In the genomic region with DNA sequence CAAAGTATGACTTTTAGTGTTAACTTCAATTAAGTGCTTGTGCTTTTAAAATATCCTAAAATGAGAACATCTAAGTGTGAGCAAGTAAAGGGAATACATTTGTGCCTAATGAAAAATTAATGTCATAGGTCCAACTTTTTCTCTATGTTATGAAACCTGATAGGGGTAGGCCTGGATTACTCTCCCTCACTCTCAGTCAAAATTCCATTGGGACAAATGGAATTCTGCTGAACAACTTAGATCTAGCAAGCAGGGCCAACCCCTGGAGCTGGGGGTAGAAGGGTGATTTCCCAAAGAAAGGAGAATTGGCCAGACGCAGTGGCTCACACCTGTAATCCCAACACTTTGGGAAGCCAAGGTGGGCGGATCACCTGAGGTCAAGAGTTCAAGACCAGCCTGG, we compare ENCODE assay signal across 17 cellular contexts.
"Had no signal": no experiment of that assay in that cellular context is flagged by ENCODE, and none has a peak within 500 bp of the region (broad histone marks: within the 10 kb centered on the region; RNA-seq: fewer than 3 reads in every experiment).

No MANE protein-coding gene starts in this region.

- H3K4me3 ChIP-seq: cardiac muscle cell, colonic mucosa, gastrocnemius medialis, heart left ventricle, lower lobe of right lung, SJCRH30, skin epidermis, transverse colon had no signal

- DNase-seq: activated naive CD4-positive, alpha-beta T cell treated with Interleukin-2 at 50 U/mL for 16 hours; colonic mucosa; gastrocnemius medialis; heart left ventricle; left cardiac atrium; lower lobe of right lung; naive thymus-derived CD4-positive, alpha-beta T cell; posterior cingulate gyrus; SJCRH30; stimulated activated CD4-positive, alpha-beta T cell treated with anti-CD3 and anti-CD28 coated beads, Interleukin-15, amount 100 ng/mL, for 24 hours; stimulated activated CD4-positive, alpha-beta T cell treated with anti-CD3 and anti-CD28 coated beads, Interleukin-4, amount 100 ng/mL, for 1 hour; stimulated activated naive B cell treated with anti-CD40 and anti-IgM and Interleukin-4, amounts not matched to agents 10 μg/mL and 1 μg/mL and 100 μg/mL, for 72 hours; transverse colon had no signal

- H3K9me3 ChIP-seq: colonic mucosa, gastrocnemius medialis, heart left ventricle, lower lobe of right lung, SJCRH30, transverse colon had no signal

- H3K27ac ChIP-seq: cardiac muscle cell, colonic mucosa, gastrocnemius medialis, lower lobe of right lung, SJCRH30, skin epidermis, transverse colon had no signal

- H3K4me1 ChIP-seq: colonic mucosa, gastrocnemius medialis, lower lobe of right lung, SJCRH30, transverse colon had no signal

- ATAC-seq: activated CD4-positive, CD25-positive, alpha-beta regulatory T cell treated with anti-CD3 and anti-CD28 coated beads, Interleukin-2, amount 50 U/mL, for 24 hours; esophagus mucosa; gastrocnemius medialis; heart left ventricle; left cardiac atrium; lower lobe of right lung; naive thymus-derived CD4-positive, alpha-beta T cell; stimulated activated naive B cell treated with anti-CD40 and anti-IgM and Interleukin-4, amounts not matched to agents 10 μg/mL and 1 μg/mL and 100 μg/mL, for 72 hours had no signal

- H3K36me3 ChIP-seq: colonic mucosa, gastrocnemius medialis, lower lobe of right lung, SJCRH30, transverse colon had no signal

- H3K27me3 ChIP-seq: cardiac muscle cell, colonic mucosa, gastrocnemius medialis, heart left ventricle, SJCRH30, transverse colon had no signal
